12 cellular contexts compared by ENCODE assay signal in genomic region chr16:16083421-16084156, GRCh38.
DNase-seq lines count a peak whose midpoint lies in the region; ATAC-seq, FAIRE-seq and TF ChIP-seq lines count a peak whose summit lies in the region.
"Had no signal": no experiment of that assay in that cellular context is flagged by ENCODE, and none has a peak within 500 bp of the region (broad histone marks: within the 10 kb centered on the region; RNA-seq: fewer than 3 reads in every experiment).

No MANE protein-coding gene starts in this region.

- no peaks in the 10 kb centered on the region for H3K4me1 Mint-ChIP-seq in activated naive CD4-positive, alpha-beta T cell treated with anti-CD3 and anti-CD28 coated beads, Interleukin-2, amount 10 ng/mL, durations not matched to agents 7 days and 5 days

- H3K27me3 Mint-ChIP-seq in activated naive CD4-positive, alpha-beta T cell treated with anti-CD3 and anti-CD28 coated beads, Interleukin-2, amount 10 ng/mL, durations not matched to agents 7 days and 5 days = no peaks in the 10 kb centered on the region

- CTCF ChIA-PET in activated naive CD4-positive, alpha-beta T cell treated with anti-CD3 and anti-CD28 coated beads, Interleukin-2, amount 10 ng/mL, durations not matched to agents 7 days and 5 days (lab: Charles Lee) = no interaction called here

- intact Hi-C loops in sciatic nerve (cut with DNase I) = no loop called here

- peak; percentile 28 for DNase-seq in activated naive CD4-positive, alpha-beta T cell treated with anti-CD3 and anti-CD28 coated beads, Interleukin-2, amount 10 ng/mL, durations not matched to agents 7 days and 5 days
- DNase-seq in activated naive CD4-positive, alpha-beta T cell (lab: John Stamatoyannopoulos, UW) = no peak
- peak; percentile 39 for DNase-seq in SW480 (ENCODE audit: low spot score)
- DNase-seq in epithelial cell of esophagus (ENCODE audit: low read depth) = peak; percentile 15
- peak; percentile 17 for DNase-seq in urothelium cell line (ENCODE audit: low spot score)
- DNase-seq in sciatic nerve (ENCODE audit: low spot score) = no peak
- DNase-seq in NCI-H1417 (lab: John Stamatoyannopoulos, UW) = no peak
- DNase-seq: NCI-H1092 treated with DMSO at 0.1 percent for 48 hours had no signal

- ATAC-seq in sciatic nerve (no peak), HG03159 (IDR thresholded peaks at IDR 0.05; ENCODE audit: unreplicated experiment) (no peak)

- H3K9me3 Mint-ChIP-seq in activated naive CD4-positive, alpha-beta T cell treated with anti-CD3 and anti-CD28 coated beads, Interleukin-2, amount 10 ng/mL, durations not matched to agents 7 days and 5 days = peaks cover 3% of the 10 kb centered on the region

- peaks cover 63% of the 10 kb centered on the region for H3K36me3 Mint-ChIP-seq in activated naive CD4-positive, alpha-beta T cell treated with anti-CD3 and anti-CD28 coated beads, Interleukin-2, amount 10 ng/mL, durations not matched to agents 7 days and 5 days

- no peak for FAIRE-seq in urothelium cell line (lab: Jason Lieb, UNC)

- H3K27ac Mint-ChIP-seq in activated naive CD4-positive, alpha-beta T cell treated with anti-CD3 and anti-CD28 coated beads, Interleukin-2, amount 10 ng/mL, durations not matched to agents 7 days and 5 days = no peak overlapping the region

- no peak overlapping the region for H3K4me3 ChIP-seq in epithelial cell of esophagus (ENCODE audit: low read length)
- H3K4me3 ChIP-seq: BLaER1, SK-N-MC, vagina had no signal

- TF ChIP-seq CTCF in epithelial cell of esophagus (IDR thresholded peaks at IDR 0.05; ENCODE audit: insufficient read depth, low read depth, low read length, missing control alignments) = no peak

- H3K4me3 Mint-ChIP-seq in activated naive CD4-positive, alpha-beta T cell treated with anti-CD3 and anti-CD28 coated beads, Interleukin-2, amount 10 ng/mL, durations not matched to agents 7 days and 5 days = no peak overlapping the region

Comparison
In these comparisons a context has a peak if more than half of its experiments do, and no peak if none do; other contexts are left out.
1. DNase-seq: peak in activated naive CD4-positive, alpha-beta T cell treated with anti-CD3 and anti-CD28 coated beads, Interleukin-2, amount 10 ng/mL, durations not matched to agents 7 days and 5 days (single experiment), SW480 (single experiment), epithelial cell of esophagus (single experiment) and urothelium cell line (single experiment); none in activated naive CD4-positive, alpha-beta T cell (0 of 4), sciatic nerve (single experiment) and NCI-H1417 (0 of 3).